ENCODE assay signal across 8 cellular contexts in genomic region chr1:43947890-43948437, GRCh38.
DNase-seq lines count a peak whose midpoint lies in the region; TF ChIP-seq lines count a peak whose summit lies in the region.

No MANE protein-coding gene starts in this region.

- H4K20me1 ChIP-seq in BLaER1: peaks cover 26% of the 10 kb centered on the region
- H4K20me1 ChIP-seq in Loucy (ENCODE audit: insufficient read depth, low read length, poor library complexity, severe bottlenecking): no peaks in the 10 kb centered on the region

- H3K9ac ChIP-seq in BLaER1 (peak overlapping the region; percentile 97), Loucy (ENCODE audit: low read depth, low read length, poor library complexity, severe bottlenecking) (peak overlapping the region; percentile 96)

- H3K36me3 Mint-ChIP-seq in nephron progenitor cell (ENCODE audit: low read depth): peaks cover 8% of the 10 kb centered on the region

- H3K9me3 Mint-ChIP-seq in nephron progenitor cell: no peaks in the 10 kb centered on the region

- H3K27ac ChIP-seq in BLaER1 (peak overlapping the region; percentile 99; the same call in 1 of the 2 replicates), cingulate gyrus (ENCODE audit: low read depth, low read length) (peak overlapping the region; percentile 99)

- H3K27me3 ChIP-seq in BLaER1: no peaks in the 10 kb centered on the region
- H3K27me3 ChIP-seq in Loucy (ENCODE audit: insufficient read depth, low read length, poor library complexity, severe bottlenecking): no peaks in the 10 kb centered on the region

- H3K9me3 ChIP-seq in BLaER1: no peaks in the 10 kb centered on the region
- H3K9me3 ChIP-seq in Loucy (ENCODE audit: insufficient read depth, low read depth, low read length): no peaks in the 10 kb centered on the region

- peaks cover 55% of the 10 kb centered on the region for H3K4me1 Mint-ChIP-seq in nephron progenitor cell

- TF ChIP-seq CTCF in Loucy (conservative IDR thresholded peaks at IDR 0.05; ENCODE audit: low read length): no peak
- TF ChIP-seq CTCF in nephron progenitor cell (IDR thresholded peaks at IDR 0.05): no peak

- H3K4me3 Mint-ChIP-seq in nephron progenitor cell: peak overlapping the region; percentile 88

- H3K36me3 ChIP-seq in BLaER1 (peaks cover 34% of the 10 kb centered on the region), Loucy (ENCODE audit: insufficient read depth, low read length) (no peaks in the 10 kb centered on the region)

- peaks cover 42% of the 10 kb centered on the region for H3K4me1 ChIP-seq in BLaER1
- peaks cover 20% of the 10 kb centered on the region for H3K4me1 ChIP-seq in Loucy (ENCODE audit: insufficient read depth, low read length, poor library complexity, severe bottlenecking)

- H3K4me3 ChIP-seq in BLaER1 (peak overlapping the region; percentile 81), Loucy (ENCODE audit: low read length, poor library complexity, severe bottlenecking) (peak overlapping the region; percentile 97)

- H3K27me3 Mint-ChIP-seq in nephron progenitor cell (ENCODE audit: low read depth, poor library complexity): peaks cover 6% of the 10 kb centered on the region

- no peak overlapping the region for H3K27ac Mint-ChIP-seq in nephron progenitor cell

- no peaks in the 10 kb centered on the region for H3F3A ChIP-seq in Loucy (ENCODE audit: low read depth)

- peaks cover 17% of the 10 kb centered on the region for H3K79me2 ChIP-seq in Loucy (ENCODE audit: insufficient read depth, low read length)

- no peaks in the 10 kb centered on the region for H3K9me2 ChIP-seq in Loucy (replicated peaks; ENCODE audit: low read depth, low read length)

- no peak overlapping the region for H2AFZ ChIP-seq in Loucy (ENCODE audit: low read length)

- no peak for DNase-seq in nephron progenitor cell
- no peak for DNase-seq in HCEC 1CT
- no peak for DNase-seq in GM19238 (ENCODE audit: insufficient read length, low spot score)
- no peak for DNase-seq in hippocampal formation (lab: John Stamatoyannopoulos, UW)
- no peak for DNase-seq in stimulated activated CD4-positive, alpha-beta T cell treated with anti-CD3 and anti-CD28 coated beads, Interleukin-2, amount 100 ng/mL, for 48 hours

- H3K4me2 ChIP-seq in BLaER1: peak overlapping the region; percentile 93
- H3K4me2 ChIP-seq in Loucy (ENCODE audit: low read depth, low read length, poor library complexity, severe bottlenecking): peak overlapping the region; percentile 99
